ENCODE assay signal across 17 cellular contexts in the genomic region with DNA sequence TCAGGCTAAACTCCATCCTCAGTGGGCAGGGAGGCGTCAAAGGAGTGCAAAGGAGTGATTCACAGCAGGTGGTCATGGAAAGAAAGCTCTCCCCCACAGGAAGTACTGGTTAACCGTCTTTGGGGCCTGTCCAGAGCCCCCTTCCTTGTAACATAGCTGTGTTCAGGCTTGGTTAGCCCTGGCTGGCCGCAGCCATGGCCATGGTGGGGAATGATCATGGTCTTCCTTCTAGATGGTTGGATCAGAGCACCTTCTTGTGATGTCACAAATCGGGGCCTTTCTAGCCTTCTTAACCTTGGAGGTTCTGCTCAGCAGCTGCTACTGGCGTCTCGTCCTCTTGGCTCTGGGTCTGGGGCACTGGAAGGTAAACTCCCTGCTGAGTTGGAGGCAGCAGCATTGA. TPM values are rescaled to one million over a fixed set of nuclear protein-coding genes. Genes with fewer than 3 reads are reported as not detected.
DNase-seq lines count a peak whose midpoint lies in the region; ATAC-seq lines count a peak whose summit lies in the region.
"Had no signal": no experiment of that assay in that cellular context is flagged by ENCODE, and none has a peak within 500 bp of the region (broad histone marks: within the 10 kb centered on the region; RNA-seq: fewer than 3 reads in every experiment).

No MANE protein-coding gene starts in this region.

- H3K9me3 ChIP-seq in MG63, result no peaks in the 10 kb centered on the region

- no peak overlapping the region for H3K4me3 ChIP-seq in MG63
- H3K4me3 ChIP-seq: GM23248 had no signal

- no peaks in the 10 kb centered on the region for H3K27me3 Mint-ChIP-seq in activated T-cell treated with anti-CD3 and anti-CD28 coated beads, Interleukin-2, amount 50 U/mL, for 24 hours
- H3K27me3 Mint-ChIP-seq: CD4-positive, alpha-beta memory T cell had no signal

- H3K36me3 ChIP-seq in MG63, result no peaks in the 10 kb centered on the region

- no peak for DNase-seq in activated T-cell treated with anti-CD3 and anti-CD28 coated beads, Interleukin-2, amount 50 U/mL, for 24 hours
- no peak for DNase-seq in activated T-cell treated with anti-CD3 and anti-CD28 coated beads, Interleukin-2, amount 50 U/mL, for 1 hour
- DNase-seq in MG63 (peak; percentile 27), NCI-H446 treated with DMSO at 0.1 percent for 48 hours (lab: John Stamatoyannopoulos, UW) (peak; percentile 26), GM19240 (ENCODE audit: insufficient read length, low spot score) (no peak)
- DNase-seq: C1 segment of cervical spinal cord; Calu3; CD4-positive, alpha-beta memory T cell; COR-L47; DMS53; DMS79 treated with DMSO at 0.1 percent for 48 hours; GF-D8; GM23248; H7; HCEC 1CT had no signal

- no peak for ATAC-seq in GM21528 (IDR thresholded peaks at IDR 0.05; ENCODE audit: low FRiP score, unreplicated experiment)

- no peaks in the 10 kb centered on the region for H3K27me3 ChIP-seq in MG63

- peaks cover 20% of the 10 kb centered on the region for H3K36me3 Mint-ChIP-seq in activated T-cell treated with anti-CD3 and anti-CD28 coated beads, Interleukin-2, amount 50 U/mL, for 24 hours (ENCODE audit: low read depth)

- H3K4me3 Mint-ChIP-seq in activated T-cell treated with anti-CD3 and anti-CD28 coated beads, Interleukin-2, amount 50 U/mL, for 24 hours, result no peak overlapping the region
- H3K4me3 Mint-ChIP-seq: CD4-positive, alpha-beta memory T cell had no signal

- H3K27ac Mint-ChIP-seq in activated T-cell treated with anti-CD3 and anti-CD28 coated beads, Interleukin-2, amount 50 U/mL, for 24 hours, result peak overlapping the region; percentile 14

- peaks cover 18% of the 10 kb centered on the region for H3K4me1 Mint-ChIP-seq in activated T-cell treated with anti-CD3 and anti-CD28 coated beads, Interleukin-2, amount 50 U/mL, for 24 hours (ENCODE audit: low read depth)

- H3K9me3 Mint-ChIP-seq in activated T-cell treated with anti-CD3 and anti-CD28 coated beads, Interleukin-2, amount 50 U/mL, for 24 hours, result no peaks in the 10 kb centered on the region

RNA-seq across cellular contexts. Expression of a gene that starts 15.8 kb away (rescaled TPM):
- total RNA-seq in MG63 (2014; rRNA removed; shearing (Covaris generic); ENCODE audit: low replicate concordance), result 0.07 and 0.12 TPM in 2 replicates
- total RNA-seq: G401, GM23248 had no signal

Comparison
In these comparisons a context has a peak if more than half of its experiments do, and no peak if none do; other contexts are left out.
1. DNase-seq: peak in MG63 (single experiment) and NCI-H446 treated with DMSO at 0.1 percent for 48 hours (single experiment); none in activated T-cell treated with anti-CD3 and anti-CD28 coated beads, Interleukin-2, amount 50 U/mL, for 24 hours (single experiment), activated T-cell treated with anti-CD3 and anti-CD28 coated beads, Interleukin-2, amount 50 U/mL, for 1 hour (single experiment) and GM19240 (single experiment).